ENCODE assay signal across 13 cellular contexts in genomic region chr10:102658802-102659201, GRCh38. TPM values are rescaled to one million over a fixed set of nuclear protein-coding genes. Genes with fewer than 3 reads are reported as not detected.
DNase-seq lines count a peak whose midpoint lies in the region; ATAC-seq and TF ChIP-seq lines count a peak whose summit lies in the region.
"Had no signal": no experiment of that assay in that cellular context is flagged by ENCODE, and none has a peak within 500 bp of the region (broad histone marks: within the 10 kb centered on the region; RNA-seq: fewer than 3 reads in every experiment).

No MANE protein-coding gene starts in this region.

- no peaks in the 10 kb centered on the region for H3K9me3 Mint-ChIP-seq in activated CD8-positive, alpha-beta T cell treated with anti-CD3 and anti-CD28 coated beads, Interleukin-2, amount 10 ng/mL, durations not matched to agents 7 days and 5 days (ENCODE audit: insufficient read depth)

- DNase-seq in cardiac muscle cell (ENCODE audit: low read depth in 1 of 2, low spot score in 1 of 2) (no peak), Right ventricle myocardium superior (no peak), thyroid gland (no peak), NCI-H1092 treated with DMSO at 0.1 percent for 48 hours (lab: John Stamatoyannopoulos, UW) (no peak), GM19240 (ENCODE audit: insufficient read length, low spot score) (no peak)
- DNase-seq in activated CD8-positive, alpha-beta T cell treated with anti-CD3 and anti-CD28 coated beads, Interleukin-2, amount 10 ng/mL, durations not matched to agents 7 days and 5 days = no peak
- DNase-seq: brain microvascular endothelial cell, NCI-H1048, RPMI8226 had no signal

- H3K4me3 ChIP-seq in cardiac muscle cell (no peak overlapping the region), mesodermal cell (ENCODE audit: extremely low read depth, insufficient read depth, low read length, poor library complexity, severe bottlenecking) (no peak overlapping the region), thyroid gland (replicated peaks in 1 of 3) (no peak overlapping the region)
- H3K4me3 ChIP-seq: hepatocyte, lung had no signal

- no peak for TF ChIP-seq CTCF in cardiac muscle cell (IDR thresholded peaks at IDR 0.05; ENCODE audit: low read depth, low read length)
- no peak for TF ChIP-seq CTCF in thyroid gland (IDR thresholded peaks at IDR 0.05)

- H3K4me1 ChIP-seq in cardiac muscle cell (ENCODE audit: low read depth) (peaks cover 3% of the 10 kb centered on the region), mesodermal cell (ENCODE audit: control insufficient read depth, insufficient read depth, low read length, poor library complexity, severe bottlenecking) (peaks cover 24% of the 10 kb centered on the region), thyroid gland (peaks cover 6 to 32% of the 10 kb centered on the region in 2 donors)

- H3K36me3 Mint-ChIP-seq in activated CD8-positive, alpha-beta T cell treated with anti-CD3 and anti-CD28 coated beads, Interleukin-2, amount 10 ng/mL, durations not matched to agents 7 days and 5 days (ENCODE audit: low read depth) = peaks cover 39% of the 10 kb centered on the region

- H3K4me3 Mint-ChIP-seq in activated CD8-positive, alpha-beta T cell treated with anti-CD3 and anti-CD28 coated beads, Interleukin-2, amount 10 ng/mL, durations not matched to agents 7 days and 5 days = no peak overlapping the region

- H3K27ac ChIP-seq in cardiac muscle cell (peak overlapping the region; percentile 34), mesodermal cell (ENCODE audit: low read depth, low read length, severe bottlenecking) (peak overlapping the region; percentile 49), thyroid gland (peak overlapping the region in 2 of 3 donors; percentile 28 to 66)
- H3K27ac ChIP-seq: brain microvascular endothelial cell, hepatocyte had no signal

- H3K9me3 ChIP-seq in cardiac muscle cell (ENCODE audit: low read depth) = no peaks in the 10 kb centered on the region
- no peaks in the 10 kb centered on the region for H3K9me3 ChIP-seq in mesodermal cell (ENCODE audit: control insufficient read depth, low read length)
- H3K9me3 ChIP-seq in thyroid gland = no peaks in the 10 kb centered on the region

- H3K27me3 ChIP-seq in cardiac muscle cell (no peaks in the 10 kb centered on the region), thyroid gland (no peaks in the 10 kb centered on the region)
- H3K27me3 ChIP-seq: brain microvascular endothelial cell, hepatocyte had no signal

- peak overlapping the region; percentile 81 for H3K27ac Mint-ChIP-seq in activated CD8-positive, alpha-beta T cell treated with anti-CD3 and anti-CD28 coated beads, Interleukin-2, amount 10 ng/mL, durations not matched to agents 7 days and 5 days

- no peak for TF ChIP-seq POLR2A in thyroid gland (IDR thresholded peaks at IDR 0.05)

- intact Hi-C loops in Right ventricle myocardium superior (cut with DNase I) (no loop called here), thyroid gland (cut with DNase I) (no loop called here)

- peaks cover 61% of the 10 kb centered on the region for H3K4me1 Mint-ChIP-seq in activated CD8-positive, alpha-beta T cell treated with anti-CD3 and anti-CD28 coated beads, Interleukin-2, amount 10 ng/mL, durations not matched to agents 7 days and 5 days (ENCODE audit: low read depth)

- H3K27me3 Mint-ChIP-seq in activated CD8-positive, alpha-beta T cell treated with anti-CD3 and anti-CD28 coated beads, Interleukin-2, amount 10 ng/mL, durations not matched to agents 7 days and 5 days (ENCODE audit: low read depth) = no peaks in the 10 kb centered on the region

- ATAC-seq in Right ventricle myocardium superior (ENCODE audit: poor library complexity) (no peak), HG03045 (IDR thresholded peaks at IDR 0.05; ENCODE audit: unreplicated experiment) (no peak)
- no peak for ATAC-seq in activated CD8-positive, alpha-beta T cell treated with anti-CD3 and anti-CD28 coated beads, Interleukin-2, amount 10 ng/mL, durations not matched to agents 7 days and 5 days

- CTCF ChIA-PET in activated CD8-positive, alpha-beta T cell treated with anti-CD3 and anti-CD28 coated beads, Interleukin-2, amount 10 ng/mL, durations not matched to agents 7 days and 5 days (lab: Charles Lee) = interaction anchor here (1.0 to 8.4 kb wide), 7 partner anchors 9 to 75 kb away, joined by 4 to 61 read pairs (median 4); partner anchors contain the start of gene TRIM8

- POLR2A ChIA-PET in activated CD8-positive, alpha-beta T cell treated with anti-CD3 and anti-CD28 coated beads, Interleukin-2, amount 10 ng/mL, durations not matched to agents 7 days and 5 days (lab: Charles Lee) = interaction anchor here (1.8 to 5.1 kb wide), 3 partner anchors 8 to 14 kb away, joined by 7 to 49 read pairs (median 7); partner anchors contain the start of gene TRIM8

- H3K36me3 ChIP-seq in cardiac muscle cell (peaks cover 33% of the 10 kb centered on the region), mesodermal cell (ENCODE audit: control insufficient read depth, insufficient read depth, low read length) (peaks cover 56% of the 10 kb centered on the region), thyroid gland (peaks cover 30 to 48% of the 10 kb centered on the region in 2 donors)

- WGBS in mesodermal cell (ENCODE audit: insufficient coverage in 2 of 2), 2 experiments = 84 to 85% methylated on average over 4 to 5 of the region's 5 CpGs
- 71 to 79% methylated on average over 4 to 5 of the region's 5 CpGs for WGBS in thyroid gland, 2 donors

RNA-seq across cellular contexts. Expression of gene TRIM8, which starts 14.5 kb away (rescaled TPM):
- 100 and 130 TPM in 2 replicates for total RNA-seq in cardiac muscle cell
- polyA plus RNA-seq in cardiac muscle cell = 59.8 and 65.6 TPM in 2 replicates
- total RNA-seq in Right ventricle myocardium superior = 103 TPM
- 10 to 100 TPM; 45.0 to 47.1 TPM for total RNA-seq in activated CD8-positive, alpha-beta T cell treated with anti-CD3 and anti-CD28 coated beads, Interleukin-2, amount 10 ng/mL, durations not matched to agents 7 days and 5 days
- 138 TPM for polyA plus RNA-seq in mesodermal cell (2013, experiment 1 of 2)
- 118 TPM for polyA plus RNA-seq in mesodermal cell (2013, experiment 2 of 2)
- total RNA-seq in thyroid gland = 100 to 1,000 TPM; 138 to 187 (median 162) TPM

RNA-seq across cellular contexts. Expression of gene ARL3, which starts 55.4 kb away (rescaled TPM):
- total RNA-seq in cardiac muscle cell (16.3 and 24.5 TPM in 2 replicates), Right ventricle myocardium superior (14.1 TPM), thyroid gland (10 to 100 TPM in 2 of 4 donors, 1 to 10 TPM in 2; 6.6 to 13.4 (median 10.2) TPM)
- polyA plus RNA-seq in cardiac muscle cell = 42.2 and 47.3 TPM in 2 replicates
- 1 to 10 TPM; 4.7 to 5.2 TPM for total RNA-seq in activated CD8-positive, alpha-beta T cell treated with anti-CD3 and anti-CD28 coated beads, Interleukin-2, amount 10 ng/mL, durations not matched to agents 7 days and 5 days
- 28.2 TPM for polyA plus RNA-seq in mesodermal cell (2013, experiment 1 of 2)
- 29.8 TPM for polyA plus RNA-seq in mesodermal cell (2013, experiment 2 of 2)

RNA-seq across cellular contexts. Expression of gene SFXN2, which starts 55.6 kb away (rescaled TPM):
- total RNA-seq in cardiac muscle cell = 10.5 and 14.2 TPM in 2 replicates
- polyA plus RNA-seq in cardiac muscle cell = 18.6 and 26.1 TPM in 2 replicates
- total RNA-seq in Right ventricle myocardium superior = 1.7 TPM
- 10 to 100 TPM; 22.2 TPM for total RNA-seq in activated CD8-positive, alpha-beta T cell treated with anti-CD3 and anti-CD28 coated beads, Interleukin-2, amount 10 ng/mL, durations not matched to agents 7 days and 5 days
- polyA plus RNA-seq in mesodermal cell (2013, experiment 1 of 2) = 6.2 TPM
- 4.7 TPM for polyA plus RNA-seq in mesodermal cell (2013, experiment 2 of 2)
- total RNA-seq in thyroid gland = 10 to 100 TPM in 3 of 4 donors, 1 to 10 TPM in 1; 5.1 to 38.4 (median 20.9) TPM
